ENCODE assay signal across 30 cellular contexts in the genomic region with DNA sequence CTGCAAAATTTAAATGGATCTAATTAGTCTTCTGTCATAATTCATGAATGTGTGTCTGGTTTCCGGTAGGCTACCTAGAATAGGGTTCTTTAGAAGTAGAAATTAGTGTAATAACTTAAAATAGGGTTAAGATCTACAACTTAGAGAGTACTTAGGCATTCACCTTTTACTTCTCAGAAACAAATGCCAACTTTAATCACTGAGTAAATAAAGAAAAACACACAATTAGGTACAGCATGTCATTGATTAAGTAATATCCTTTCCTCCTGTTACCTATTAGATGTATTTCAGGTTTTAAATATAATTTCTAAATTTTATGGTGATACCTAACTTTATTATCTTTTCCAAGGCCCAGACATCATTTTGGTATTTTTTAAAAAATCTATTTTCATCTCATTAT. TPM values are rescaled to one million over a fixed set of nuclear protein-coding genes. Genes with fewer than 3 reads are reported as not detected.
"Had no signal": no experiment of that assay in that cellular context is flagged by ENCODE, and none has a peak within 500 bp of the region (broad histone marks: within the 10 kb centered on the region; RNA-seq: fewer than 3 reads in every experiment).

No MANE protein-coding gene starts in this region.

- FAIRE-seq: colon, endometrium had no signal

- H3K9me3 Mint-ChIP-seq: dendritic cell treated with granulocyte-macrophage colony-stimulating factor and Interleukin-4, amounts not matched to agents 40 ng/mL and 50 ng/mL, for 4 days; effector memory CD8-positive, alpha-beta T cell; endodermal cell; immature natural killer cell; memory B cell; naive thymus-derived CD4-positive, alpha-beta T cell had no signal

- H3K36me3 ChIP-seq: esophagus squamous epithelium, gastrocnemius medialis, heart right ventricle, left lung, lower lobe of right lung had no signal

- H3K27ac Mint-ChIP-seq: dendritic cell treated with granulocyte-macrophage colony-stimulating factor and Interleukin-4, amounts not matched to agents 40 ng/mL and 50 ng/mL, for 4 days; effector memory CD8-positive, alpha-beta T cell; endodermal cell; immature natural killer cell; memory B cell; naive thymus-derived CD4-positive, alpha-beta T cell had no signal

- DNase-seq: effector CD8-positive, alpha-beta T cell; effector memory CD8-positive, alpha-beta T cell; endodermal cell; erythroblast; esophagus squamous epithelium; foreskin fibroblast; foreskin melanocyte; gastrocnemius medialis; glutamatergic neuron; head of caudate nucleus; heart right ventricle; hippocampal formation; immature natural killer cell; islet precursor cell; left cardiac atrium; left lung; left ventricle myocardium superior; lower lobe of right lung; mesendoderm; midbrain; naive thymus-derived CD4-positive, alpha-beta T cell had no signal

- H3K27ac ChIP-seq: coronary artery, epithelial cell of prostate, esophagus squamous epithelium, gastrocnemius medialis, heart right ventricle, left lung, lower lobe of right lung had no signal

- H3K9me3 ChIP-seq: esophagus squamous epithelium, gastrocnemius medialis, heart right ventricle, left lung, lower lobe of right lung had no signal

- H3K4me3 Mint-ChIP-seq: dendritic cell treated with granulocyte-macrophage colony-stimulating factor and Interleukin-4, amounts not matched to agents 40 ng/mL and 50 ng/mL, for 4 days; effector memory CD8-positive, alpha-beta T cell; endodermal cell; immature natural killer cell; memory B cell; naive thymus-derived CD4-positive, alpha-beta T cell had no signal

- H3K4me1 Mint-ChIP-seq: immature natural killer cell; memory B cell; naive thymus-derived CD4-positive, alpha-beta T cell had no signal

- H3K4me1 ChIP-seq: esophagus squamous epithelium, gastrocnemius medialis, heart right ventricle, left lung, lower lobe of right lung had no signal

- H3K27me3 ChIP-seq: esophagus squamous epithelium, gastrocnemius medialis, heart right ventricle, left lung had no signal

- H3K4me3 ChIP-seq: coronary artery, esophagus squamous epithelium, gastrocnemius medialis, heart right ventricle, left lung, lower lobe of right lung had no signal

- ATAC-seq: effector memory CD8-positive, alpha-beta T cell; esophagus mucosa; gastrocnemius medialis; heart right ventricle; left cardiac atrium; left lung; left ventricle myocardium superior; lower lobe of right lung; naive thymus-derived CD4-positive, alpha-beta T cell had no signal

- H3K36me3 Mint-ChIP-seq: immature natural killer cell; memory B cell; naive thymus-derived CD4-positive, alpha-beta T cell had no signal

RNA-seq across cellular contexts. Expression of a gene that starts 9.3 kb away (rescaled TPM):
- total RNA-seq: endodermal cell; esophagus mucosa; glomerular endothelial cell; lower lobe of right lung; mucosa of gallbladder; naive thymus-derived CD4-positive, alpha-beta T cell had no signal
- polyA plus RNA-seq: immature natural killer cell had no signal
